ENCODE assay signal across 8 cellular contexts in the genomic region with DNA sequence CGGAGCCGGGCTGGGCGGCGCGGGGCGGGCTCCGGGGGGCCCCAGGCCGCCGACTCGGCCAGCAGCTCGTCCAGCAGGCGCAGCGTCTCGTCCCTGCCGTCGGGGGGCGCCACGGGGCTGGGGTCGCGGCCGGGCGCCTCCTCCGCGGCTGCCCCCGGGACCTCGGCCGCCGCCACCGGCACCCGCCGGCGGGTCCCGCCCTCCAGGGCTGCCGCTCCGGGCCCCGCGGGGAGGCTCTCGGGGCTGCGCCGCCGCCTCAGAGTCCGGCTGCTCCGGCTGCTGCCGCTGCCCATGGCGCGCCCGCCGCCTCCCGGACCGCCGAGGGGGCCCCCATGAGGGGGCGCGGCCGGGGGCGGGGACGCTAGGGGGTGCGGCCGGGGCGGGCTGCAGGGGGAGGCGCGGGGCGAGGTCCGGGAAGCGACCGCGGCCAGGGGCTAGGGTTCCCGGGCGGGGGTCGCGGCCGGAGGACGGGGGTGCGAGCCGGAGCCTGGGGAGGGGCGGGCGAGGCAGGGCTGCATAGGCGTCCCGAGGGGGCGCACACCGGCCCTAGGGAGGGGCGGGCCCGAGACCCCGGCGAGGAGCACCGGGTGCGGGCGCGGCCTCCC. TPM values are rescaled to one million over a fixed set of nuclear protein-coding genes. Genes with fewer than 3 reads are reported as not detected.
DNase-seq lines count a peak whose midpoint lies in the region; ATAC-seq, FAIRE-seq and TF ChIP-seq lines count a peak whose summit lies in the region.

A gene with protein sequence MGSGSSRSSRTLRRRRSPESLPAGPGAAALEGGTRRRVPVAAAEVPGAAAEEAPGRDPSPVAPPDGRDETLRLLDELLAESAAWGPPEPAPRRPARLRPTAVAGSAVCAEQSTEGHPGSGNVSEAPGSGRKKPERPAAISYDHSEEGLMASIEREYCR (minus strand): TSS at position 481 of the 605 bp plus-strand sequence. CDS start 188 bp downstream, at position 293.

- H3K27ac ChIP-seq in astrocyte (ENCODE audit: low read depth, low read length) (no peak within 1 kb of the TSS), iPS-20b (ENCODE audit: low read length) (no peak within 1 kb of the TSS)

- H3K4me3 ChIP-seq in astrocyte (ENCODE audit: insufficient read depth, low read depth, low read length), result peak within 1 kb of the TSS; percentile 51
- H3K4me3 ChIP-seq in iPS-20b (ENCODE audit: low read length), result peak within 1 kb of the TSS; percentile 56; the same call in 1 of the 2 replicates

- no peak for FAIRE-seq in astrocyte (lab: Jason Lieb, UNC)

- peaks cover 14% of the 10 kb centered on the region for H4K20me1 ChIP-seq in astrocyte (ENCODE audit: insufficient read depth, low read length)

- no peaks in the 10 kb centered on the region for H3K9me3 ChIP-seq in astrocyte (ENCODE audit: insufficient read depth, low read depth, low read length)
- no peaks in the 10 kb centered on the region for H3K9me3 ChIP-seq in iPS-20b (ENCODE audit: insufficient read depth, low read depth, low read length)

- H3K4me3 Mint-ChIP-seq in astrocyte (ENCODE audit: unreplicated experiment), result peak within 1 kb of the TSS; percentile 86
- peak within 1 kb of the TSS; percentile 69 for H3K4me3 Mint-ChIP-seq in stimulated activated memory B cell treated with anti-CD40 and anti-IgM and Interleukin-4, amounts not matched to agents 10 μg/mL and 1 μg/mL and 100 μg/mL, for 72 hours

- peaks cover 3% of the 10 kb centered on the region for H3K9me3 Mint-ChIP-seq in astrocyte (ENCODE audit: unreplicated experiment)
- H3K9me3 Mint-ChIP-seq in stimulated activated memory B cell treated with anti-CD40 and anti-IgM and Interleukin-4, amounts not matched to agents 10 μg/mL and 1 μg/mL and 100 μg/mL, for 72 hours, result no peaks in the 10 kb centered on the region

- H3K27ac Mint-ChIP-seq in astrocyte (ENCODE audit: unreplicated experiment), result peak within 1 kb of the TSS; percentile 48
- peak within 1 kb of the TSS; percentile 64 for H3K27ac Mint-ChIP-seq in stimulated activated memory B cell treated with anti-CD40 and anti-IgM and Interleukin-4, amounts not matched to agents 10 μg/mL and 1 μg/mL and 100 μg/mL, for 72 hours

- H3K36me3 Mint-ChIP-seq in astrocyte (ENCODE audit: low read depth, unreplicated experiment), result no peaks in the 10 kb centered on the region
- H3K36me3 Mint-ChIP-seq in stimulated activated memory B cell treated with anti-CD40 and anti-IgM and Interleukin-4, amounts not matched to agents 10 μg/mL and 1 μg/mL and 100 μg/mL, for 72 hours, result no peaks in the 10 kb centered on the region

- TF ChIP-seq CTCF in astrocyte (IDR thresholded peaks at IDR 0.05; ENCODE audit: insufficient read depth, low read depth, low read length), result no peak

- peaks cover 14% of the 10 kb centered on the region for H3K4me1 ChIP-seq in astrocyte (ENCODE audit: insufficient read depth, low read length)
- no peaks in the 10 kb centered on the region for H3K4me1 ChIP-seq in iPS-20b (ENCODE audit: insufficient read depth, low read length)

- H3K9ac ChIP-seq in astrocyte (ENCODE audit: low read length) (peak within 1 kb of the TSS; percentile 32), iPS-20b (ENCODE audit: low read depth, low read length) (no peak within 1 kb of the TSS)

- peak within 1 kb of the TSS; percentile 66 for H2AFZ ChIP-seq in astrocyte (ENCODE audit: low read depth, low read length)

- H3K4me2 ChIP-seq in astrocyte (ENCODE audit: low read length), result peak within 1 kb of the TSS; percentile 80

- peaks cover 21% of the 10 kb centered on the region for H3K4me1 Mint-ChIP-seq in astrocyte (ENCODE audit: low read depth, unreplicated experiment)
- peaks cover 37% of the 10 kb centered on the region for H3K4me1 Mint-ChIP-seq in stimulated activated memory B cell treated with anti-CD40 and anti-IgM and Interleukin-4, amounts not matched to agents 10 μg/mL and 1 μg/mL and 100 μg/mL, for 72 hours

- DNase-seq in AG20443 (ENCODE audit: low spot score) (peak; percentile 87), astrocyte (ENCODE audit: low read depth) (no peak), UCSD-AML1 (lab: John Stamatoyannopoulos, UW; ENCODE audit: unreplicated experiment) (no peak), RKO (ENCODE audit: low spot score) (no peak)

- peaks cover 24% of the 10 kb centered on the region for H3K27me3 ChIP-seq in astrocyte (ENCODE audit: insufficient read depth, low read length)
- H3K27me3 ChIP-seq in iPS-20b (ENCODE audit: insufficient read depth, low read length), result peaks cover 84% of the 10 kb centered on the region

- H3K36me3 ChIP-seq in astrocyte (ENCODE audit: insufficient read depth, low read length) (no peaks in the 10 kb centered on the region), iPS-20b (ENCODE audit: insufficient read depth, low read depth, low read length) (no peaks in the 10 kb centered on the region)

- no peaks in the 10 kb centered on the region for H3K79me2 ChIP-seq in astrocyte (ENCODE audit: insufficient read depth, low read length)

- H3K27me3 Mint-ChIP-seq in astrocyte (ENCODE audit: low read depth, unreplicated experiment), result peaks cover 50% of the 10 kb centered on the region
- H3K27me3 Mint-ChIP-seq in stimulated activated memory B cell treated with anti-CD40 and anti-IgM and Interleukin-4, amounts not matched to agents 10 μg/mL and 1 μg/mL and 100 μg/mL, for 72 hours, result peaks cover 85% of the 10 kb centered on the region

- ATAC-seq in GM18861 (IDR thresholded peaks at IDR 0.05; ENCODE audit: unreplicated experiment) (peak; percentile 19), HG03571 (IDR thresholded peaks at IDR 0.05; ENCODE audit: unreplicated experiment) (peak; percentile 34)
- ATAC-seq in stimulated activated memory B cell treated with anti-CD40 and anti-IgM and Interleukin-4, amounts not matched to agents 10 μg/mL and 1 μg/mL and 100 μg/mL, for 72 hours, result peak; percentile 61

RNA-seq across cellular contexts. Expression of the gene that starts here (rescaled TPM):
- total RNA-seq in astrocyte, result 3.7 and 4.8 TPM in 2 replicates
